In the genomic region with DNA sequence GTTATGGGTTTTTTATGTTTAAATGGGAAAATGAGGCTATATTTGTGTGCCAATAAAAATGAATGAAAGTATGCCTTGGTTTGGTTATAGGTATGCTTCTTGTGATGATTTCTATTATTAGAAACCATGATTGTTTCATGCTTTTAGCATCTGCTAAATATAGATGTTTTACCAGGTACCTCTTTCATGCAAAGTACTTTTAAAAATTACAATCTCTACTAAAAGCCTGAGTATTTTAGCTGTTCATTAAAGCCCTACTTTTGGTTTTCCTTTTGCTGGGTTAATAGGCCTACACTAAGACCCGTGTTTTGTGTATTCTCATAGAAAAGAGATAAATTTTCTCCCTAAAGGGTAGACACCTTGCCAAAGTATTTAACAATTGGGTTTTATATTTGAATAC, we compare ENCODE assay signal across 1 cellular context.
TF ChIP-seq lines count a peak whose summit lies in the region.

No MANE protein-coding gene starts in this region.

TF ChIP-seq in GM23338, 12 proteins besides CTCF, POLR2A, EP300 and RAD21:
- TF ChIP-seq EZH2phosphoT487 (IDR thresholded peaks at IDR 0.05; ENCODE audit: unreplicated experiment) (no peak), REST (IDR thresholded peaks at IDR 0.05; ENCODE audit: unreplicated experiment) (no peak), NANOG (IDR thresholded peaks at IDR 0.05; ENCODE audit: borderline replicate concordance) (no peak), STAT1 (IDR thresholded peaks at IDR 0.05; ENCODE audit: unreplicated experiment) (no peak), JUNB (IDR thresholded peaks at IDR 0.05; ENCODE audit: unreplicated experiment) (no peak), EZH2 (IDR thresholded peaks at IDR 0.05; ENCODE audit: low read depth, unreplicated experiment) (no peak), ZNF331 (CRISPR knock-in tag; IDR thresholded peaks at IDR 0.05; ENCODE audit: low read depth) (no peak)
